Comparison of ENCODE assay signal across 1 cellular context in the genomic region with DNA sequence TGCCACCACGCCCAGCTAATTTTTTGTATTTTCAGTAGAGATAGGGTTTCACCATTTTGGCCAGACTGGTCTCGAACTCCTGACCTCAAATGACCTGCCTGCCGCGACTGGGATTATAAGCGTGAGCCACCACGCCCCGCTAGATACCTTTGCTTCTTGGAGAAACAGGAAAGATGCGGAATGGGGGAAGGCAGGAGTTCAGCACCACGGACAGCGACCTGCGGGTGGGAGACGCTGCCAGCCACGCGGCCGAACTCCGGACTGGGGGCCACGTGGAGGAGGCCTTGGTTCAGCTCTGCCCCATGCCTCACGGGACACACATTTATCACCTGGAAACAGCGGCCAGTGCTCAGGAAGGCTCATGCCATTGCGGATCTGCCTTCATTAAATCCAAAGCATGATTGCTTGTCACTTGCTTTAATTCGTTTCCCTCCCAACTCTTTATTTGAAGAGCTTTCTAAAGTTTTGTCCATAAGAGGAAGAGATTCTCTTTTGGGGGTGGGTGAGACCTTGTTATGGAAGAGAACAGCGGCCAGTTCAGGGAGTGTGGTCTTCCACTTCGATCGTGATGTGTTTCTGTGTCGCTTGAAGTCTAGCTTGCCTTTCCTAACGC.
TF ChIP-seq lines count a peak whose summit lies in the region.

No MANE protein-coding gene starts in this region.

TF ChIP-seq in K562, 482 proteins besides CTCF, POLR2A, EP300 and RAD21 (continued from another document and continues in another):
- TF ChIP-seq, protein P1, sequence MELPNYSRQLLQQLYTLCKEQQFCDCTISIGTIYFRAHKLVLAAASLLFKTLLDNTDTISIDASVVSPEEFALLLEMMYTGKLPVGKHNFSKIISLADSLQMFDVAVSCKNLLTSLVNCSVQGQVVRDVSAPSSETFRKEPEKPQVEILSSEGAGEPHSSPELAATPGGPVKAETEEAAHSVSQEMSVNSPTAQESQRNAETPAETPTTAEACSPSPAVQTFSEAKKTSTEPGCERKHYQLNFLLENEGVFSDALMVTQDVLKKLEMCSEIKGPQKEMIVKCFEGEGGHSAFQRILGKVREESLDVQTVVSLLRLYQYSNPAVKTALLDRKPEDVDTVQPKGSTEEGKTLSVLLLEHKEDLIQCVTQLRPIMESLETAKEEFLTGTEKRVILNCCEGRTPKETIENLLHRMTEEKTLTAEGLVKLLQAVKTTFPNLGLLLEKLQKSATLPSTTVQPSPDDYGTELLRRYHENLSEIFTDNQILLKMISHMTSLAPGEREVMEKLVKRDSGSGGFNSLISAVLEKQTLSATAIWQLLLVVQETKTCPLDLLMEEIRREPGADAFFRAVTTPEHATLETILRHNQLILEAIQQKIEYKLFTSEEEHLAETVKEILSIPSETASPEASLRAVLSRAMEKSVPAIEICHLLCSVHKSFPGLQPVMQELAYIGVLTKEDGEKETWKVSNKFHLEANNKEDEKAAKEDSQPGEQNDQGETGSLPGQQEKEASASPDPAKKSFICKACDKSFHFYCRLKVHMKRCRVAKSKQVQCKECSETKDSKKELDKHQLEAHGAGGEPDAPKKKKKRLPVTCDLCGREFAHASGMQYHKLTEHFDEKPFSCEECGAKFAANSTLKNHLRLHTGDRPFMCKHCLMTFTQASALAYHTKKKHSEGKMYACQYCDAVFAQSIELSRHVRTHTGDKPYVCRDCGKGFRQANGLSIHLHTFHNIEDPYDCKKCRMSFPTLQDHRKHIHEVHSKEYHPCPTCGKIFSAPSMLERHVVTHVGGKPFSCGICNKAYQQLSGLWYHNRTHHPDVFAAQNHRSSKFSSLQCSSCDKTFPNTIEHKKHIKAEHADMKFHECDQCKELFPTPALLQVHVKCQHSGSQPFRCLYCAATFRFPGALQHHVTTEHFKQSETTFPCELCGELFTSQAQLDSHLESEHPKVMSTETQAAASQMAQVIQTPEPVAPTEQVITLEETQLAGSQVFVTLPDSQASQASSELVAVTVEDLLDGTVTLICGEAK (IDR thresholded peaks at IDR 0.05) = 0 out of 2 replicates have a peak, but pooled peaks have one; percentile 24
- TF ChIP-seq, protein P1 (CRISPR knock-in tag; IDR thresholded peaks at IDR 0.05) = peak; percentile 25; the same call in 1 of the 2 replicates
- TF ChIP-seq, protein P2, sequence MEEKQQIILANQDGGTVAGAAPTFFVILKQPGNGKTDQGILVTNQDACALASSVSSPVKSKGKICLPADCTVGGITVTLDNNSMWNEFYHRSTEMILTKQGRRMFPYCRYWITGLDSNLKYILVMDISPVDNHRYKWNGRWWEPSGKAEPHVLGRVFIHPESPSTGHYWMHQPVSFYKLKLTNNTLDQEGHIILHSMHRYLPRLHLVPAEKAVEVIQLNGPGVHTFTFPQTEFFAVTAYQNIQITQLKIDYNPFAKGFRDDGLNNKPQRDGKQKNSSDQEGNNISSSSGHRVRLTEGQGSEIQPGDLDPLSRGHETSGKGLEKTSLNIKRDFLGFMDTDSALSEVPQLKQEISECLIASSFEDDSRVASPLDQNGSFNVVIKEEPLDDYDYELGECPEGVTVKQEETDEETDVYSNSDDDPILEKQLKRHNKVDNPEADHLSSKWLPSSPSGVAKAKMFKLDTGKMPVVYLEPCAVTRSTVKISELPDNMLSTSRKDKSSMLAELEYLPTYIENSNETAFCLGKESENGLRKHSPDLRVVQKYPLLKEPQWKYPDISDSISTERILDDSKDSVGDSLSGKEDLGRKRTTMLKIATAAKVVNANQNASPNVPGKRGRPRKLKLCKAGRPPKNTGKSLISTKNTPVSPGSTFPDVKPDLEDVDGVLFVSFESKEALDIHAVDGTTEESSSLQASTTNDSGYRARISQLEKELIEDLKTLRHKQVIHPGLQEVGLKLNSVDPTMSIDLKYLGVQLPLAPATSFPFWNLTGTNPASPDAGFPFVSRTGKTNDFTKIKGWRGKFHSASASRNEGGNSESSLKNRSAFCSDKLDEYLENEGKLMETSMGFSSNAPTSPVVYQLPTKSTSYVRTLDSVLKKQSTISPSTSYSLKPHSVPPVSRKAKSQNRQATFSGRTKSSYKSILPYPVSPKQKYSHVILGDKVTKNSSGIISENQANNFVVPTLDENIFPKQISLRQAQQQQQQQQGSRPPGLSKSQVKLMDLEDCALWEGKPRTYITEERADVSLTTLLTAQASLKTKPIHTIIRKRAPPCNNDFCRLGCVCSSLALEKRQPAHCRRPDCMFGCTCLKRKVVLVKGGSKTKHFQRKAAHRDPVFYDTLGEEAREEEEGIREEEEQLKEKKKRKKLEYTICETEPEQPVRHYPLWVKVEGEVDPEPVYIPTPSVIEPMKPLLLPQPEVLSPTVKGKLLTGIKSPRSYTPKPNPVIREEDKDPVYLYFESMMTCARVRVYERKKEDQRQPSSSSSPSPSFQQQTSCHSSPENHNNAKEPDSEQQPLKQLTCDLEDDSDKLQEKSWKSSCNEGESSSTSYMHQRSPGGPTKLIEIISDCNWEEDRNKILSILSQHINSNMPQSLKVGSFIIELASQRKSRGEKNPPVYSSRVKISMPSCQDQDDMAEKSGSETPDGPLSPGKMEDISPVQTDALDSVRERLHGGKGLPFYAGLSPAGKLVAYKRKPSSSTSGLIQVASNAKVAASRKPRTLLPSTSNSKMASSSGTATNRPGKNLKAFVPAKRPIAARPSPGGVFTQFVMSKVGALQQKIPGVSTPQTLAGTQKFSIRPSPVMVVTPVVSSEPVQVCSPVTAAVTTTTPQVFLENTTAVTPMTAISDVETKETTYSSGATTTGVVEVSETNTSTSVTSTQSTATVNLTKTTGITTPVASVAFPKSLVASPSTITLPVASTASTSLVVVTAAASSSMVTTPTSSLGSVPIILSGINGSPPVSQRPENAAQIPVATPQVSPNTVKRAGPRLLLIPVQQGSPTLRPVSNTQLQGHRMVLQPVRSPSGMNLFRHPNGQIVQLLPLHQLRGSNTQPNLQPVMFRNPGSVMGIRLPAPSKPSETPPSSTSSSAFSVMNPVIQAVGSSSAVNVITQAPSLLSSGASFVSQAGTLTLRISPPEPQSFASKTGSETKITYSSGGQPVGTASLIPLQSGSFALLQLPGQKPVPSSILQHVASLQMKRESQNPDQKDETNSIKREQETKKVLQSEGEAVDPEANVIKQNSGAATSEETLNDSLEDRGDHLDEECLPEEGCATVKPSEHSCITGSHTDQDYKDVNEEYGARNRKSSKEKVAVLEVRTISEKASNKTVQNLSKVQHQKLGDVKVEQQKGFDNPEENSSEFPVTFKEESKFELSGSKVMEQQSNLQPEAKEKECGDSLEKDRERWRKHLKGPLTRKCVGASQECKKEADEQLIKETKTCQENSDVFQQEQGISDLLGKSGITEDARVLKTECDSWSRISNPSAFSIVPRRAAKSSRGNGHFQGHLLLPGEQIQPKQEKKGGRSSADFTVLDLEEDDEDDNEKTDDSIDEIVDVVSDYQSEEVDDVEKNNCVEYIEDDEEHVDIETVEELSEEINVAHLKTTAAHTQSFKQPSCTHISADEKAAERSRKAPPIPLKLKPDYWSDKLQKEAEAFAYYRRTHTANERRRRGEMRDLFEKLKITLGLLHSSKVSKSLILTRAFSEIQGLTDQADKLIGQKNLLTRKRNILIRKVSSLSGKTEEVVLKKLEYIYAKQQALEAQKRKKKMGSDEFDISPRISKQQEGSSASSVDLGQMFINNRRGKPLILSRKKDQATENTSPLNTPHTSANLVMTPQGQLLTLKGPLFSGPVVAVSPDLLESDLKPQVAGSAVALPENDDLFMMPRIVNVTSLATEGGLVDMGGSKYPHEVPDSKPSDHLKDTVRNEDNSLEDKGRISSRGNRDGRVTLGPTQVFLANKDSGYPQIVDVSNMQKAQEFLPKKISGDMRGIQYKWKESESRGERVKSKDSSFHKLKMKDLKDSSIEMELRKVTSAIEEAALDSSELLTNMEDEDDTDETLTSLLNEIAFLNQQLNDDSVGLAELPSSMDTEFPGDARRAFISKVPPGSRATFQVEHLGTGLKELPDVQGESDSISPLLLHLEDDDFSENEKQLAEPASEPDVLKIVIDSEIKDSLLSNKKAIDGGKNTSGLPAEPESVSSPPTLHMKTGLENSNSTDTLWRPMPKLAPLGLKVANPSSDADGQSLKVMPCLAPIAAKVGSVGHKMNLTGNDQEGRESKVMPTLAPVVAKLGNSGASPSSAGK (IDR thresholded peaks at IDR 0.05) = peak; percentile 29; the same call in 1 of the 2 replicates
- no peak for TF ChIP-seq ATF1 (CRISPR knock-in tag; IDR thresholded peaks at IDR 0.05)
- no peak for TF ChIP-seq ATF1 (tag; IDR thresholded peaks at IDR 0.05)
- TF ChIP-seq ZNF124 (CRISPR knock-in tag; IDR thresholded peaks at IDR 0.05) = no peak
- peak in 1 of 2 experiments; percentile 59; a peak in 2 of 4 replicates for TF ChIP-seq SRF (CRISPR knock-in tag; IDR thresholded peaks at IDR 0.05)
- peak; percentile 63 for TF ChIP-seq NCOA1 (IDR thresholded peaks at IDR 0.05; ENCODE audit: low read depth)
- peak in 1 of 2 experiments; percentile 90; a peak in 2 of 4 replicates for TF ChIP-seq HDAC1 (IDR thresholded peaks at IDR 0.05)
- TF ChIP-seq, protein P3, sequence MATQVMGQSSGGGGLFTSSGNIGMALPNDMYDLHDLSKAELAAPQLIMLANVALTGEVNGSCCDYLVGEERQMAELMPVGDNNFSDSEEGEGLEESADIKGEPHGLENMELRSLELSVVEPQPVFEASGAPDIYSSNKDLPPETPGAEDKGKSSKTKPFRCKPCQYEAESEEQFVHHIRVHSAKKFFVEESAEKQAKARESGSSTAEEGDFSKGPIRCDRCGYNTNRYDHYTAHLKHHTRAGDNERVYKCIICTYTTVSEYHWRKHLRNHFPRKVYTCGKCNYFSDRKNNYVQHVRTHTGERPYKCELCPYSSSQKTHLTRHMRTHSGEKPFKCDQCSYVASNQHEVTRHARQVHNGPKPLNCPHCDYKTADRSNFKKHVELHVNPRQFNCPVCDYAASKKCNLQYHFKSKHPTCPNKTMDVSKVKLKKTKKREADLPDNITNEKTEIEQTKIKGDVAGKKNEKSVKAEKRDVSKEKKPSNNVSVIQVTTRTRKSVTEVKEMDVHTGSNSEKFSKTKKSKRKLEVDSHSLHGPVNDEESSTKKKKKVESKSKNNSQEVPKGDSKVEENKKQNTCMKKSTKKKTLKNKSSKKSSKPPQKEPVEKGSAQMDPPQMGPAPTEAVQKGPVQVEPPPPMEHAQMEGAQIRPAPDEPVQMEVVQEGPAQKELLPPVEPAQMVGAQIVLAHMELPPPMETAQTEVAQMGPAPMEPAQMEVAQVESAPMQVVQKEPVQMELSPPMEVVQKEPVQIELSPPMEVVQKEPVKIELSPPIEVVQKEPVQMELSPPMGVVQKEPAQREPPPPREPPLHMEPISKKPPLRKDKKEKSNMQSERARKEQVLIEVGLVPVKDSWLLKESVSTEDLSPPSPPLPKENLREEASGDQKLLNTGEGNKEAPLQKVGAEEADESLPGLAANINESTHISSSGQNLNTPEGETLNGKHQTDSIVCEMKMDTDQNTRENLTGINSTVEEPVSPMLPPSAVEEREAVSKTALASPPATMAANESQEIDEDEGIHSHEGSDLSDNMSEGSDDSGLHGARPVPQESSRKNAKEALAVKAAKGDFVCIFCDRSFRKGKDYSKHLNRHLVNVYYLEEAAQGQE (CRISPR knock-in tag; IDR thresholded peaks at IDR 0.05; ENCODE audit: low read depth) = peak; percentile 98
- TF ChIP-seq MXI1 (IDR thresholded peaks at IDR 0.05; ENCODE audit: low read depth, low read length) = peak; percentile 81; the same call in 1 of the 2 replicates
- TF ChIP-seq, protein P4, sequence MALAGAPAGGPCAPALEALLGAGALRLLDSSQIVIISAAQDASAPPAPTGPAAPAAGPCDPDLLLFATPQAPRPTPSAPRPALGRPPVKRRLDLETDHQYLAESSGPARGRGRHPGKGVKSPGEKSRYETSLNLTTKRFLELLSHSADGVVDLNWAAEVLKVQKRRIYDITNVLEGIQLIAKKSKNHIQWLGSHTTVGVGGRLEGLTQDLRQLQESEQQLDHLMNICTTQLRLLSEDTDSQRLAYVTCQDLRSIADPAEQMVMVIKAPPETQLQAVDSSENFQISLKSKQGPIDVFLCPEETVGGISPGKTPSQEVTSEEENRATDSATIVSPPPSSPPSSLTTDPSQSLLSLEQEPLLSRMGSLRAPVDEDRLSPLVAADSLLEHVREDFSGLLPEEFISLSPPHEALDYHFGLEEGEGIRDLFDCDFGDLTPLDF (CRISPR knock-in tag; IDR thresholded peaks at IDR 0.05) = no peak
- TF ChIP-seq, protein P5, sequence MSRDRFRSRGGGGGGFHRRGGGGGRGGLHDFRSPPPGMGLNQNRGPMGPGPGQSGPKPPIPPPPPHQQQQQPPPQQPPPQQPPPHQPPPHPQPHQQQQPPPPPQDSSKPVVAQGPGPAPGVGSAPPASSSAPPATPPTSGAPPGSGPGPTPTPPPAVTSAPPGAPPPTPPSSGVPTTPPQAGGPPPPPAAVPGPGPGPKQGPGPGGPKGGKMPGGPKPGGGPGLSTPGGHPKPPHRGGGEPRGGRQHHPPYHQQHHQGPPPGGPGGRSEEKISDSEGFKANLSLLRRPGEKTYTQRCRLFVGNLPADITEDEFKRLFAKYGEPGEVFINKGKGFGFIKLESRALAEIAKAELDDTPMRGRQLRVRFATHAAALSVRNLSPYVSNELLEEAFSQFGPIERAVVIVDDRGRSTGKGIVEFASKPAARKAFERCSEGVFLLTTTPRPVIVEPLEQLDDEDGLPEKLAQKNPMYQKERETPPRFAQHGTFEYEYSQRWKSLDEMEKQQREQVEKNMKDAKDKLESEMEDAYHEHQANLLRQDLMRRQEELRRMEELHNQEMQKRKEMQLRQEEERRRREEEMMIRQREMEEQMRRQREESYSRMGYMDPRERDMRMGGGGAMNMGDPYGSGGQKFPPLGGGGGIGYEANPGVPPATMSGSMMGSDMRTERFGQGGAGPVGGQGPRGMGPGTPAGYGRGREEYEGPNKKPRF (IDR thresholded peaks at IDR 0.05; ENCODE audit: low read depth, low read length) = no peak
- TF ChIP-seq GATA2 (CRISPR knock-in tag; IDR thresholded peaks at IDR 0.05) = no peak
- no peak for TF ChIP-seq JUND (IDR thresholded peaks at IDR 0.05; ENCODE audit: borderline replicate concordance, low read depth, low read length)
- peak; percentile 15; the same call in 1 of the 3 replicates for TF ChIP-seq JUND (tag; IDR thresholded peaks at IDR 0.05; ENCODE audit: borderline replicate concordance, low read depth, low read length)
- no peak for TF ChIP-seq ZC3H4 (CRISPR knock-in tag; IDR thresholded peaks at IDR 0.05; ENCODE audit: borderline replicate concordance)
- no peak for TF ChIP-seq KAT7 (CRISPR knock-in tag; IDR thresholded peaks at IDR 0.05; ENCODE audit: borderline replicate concordance)
